Comparison of ENCODE assay signal across 8 cellular contexts in the genomic region with DNA sequence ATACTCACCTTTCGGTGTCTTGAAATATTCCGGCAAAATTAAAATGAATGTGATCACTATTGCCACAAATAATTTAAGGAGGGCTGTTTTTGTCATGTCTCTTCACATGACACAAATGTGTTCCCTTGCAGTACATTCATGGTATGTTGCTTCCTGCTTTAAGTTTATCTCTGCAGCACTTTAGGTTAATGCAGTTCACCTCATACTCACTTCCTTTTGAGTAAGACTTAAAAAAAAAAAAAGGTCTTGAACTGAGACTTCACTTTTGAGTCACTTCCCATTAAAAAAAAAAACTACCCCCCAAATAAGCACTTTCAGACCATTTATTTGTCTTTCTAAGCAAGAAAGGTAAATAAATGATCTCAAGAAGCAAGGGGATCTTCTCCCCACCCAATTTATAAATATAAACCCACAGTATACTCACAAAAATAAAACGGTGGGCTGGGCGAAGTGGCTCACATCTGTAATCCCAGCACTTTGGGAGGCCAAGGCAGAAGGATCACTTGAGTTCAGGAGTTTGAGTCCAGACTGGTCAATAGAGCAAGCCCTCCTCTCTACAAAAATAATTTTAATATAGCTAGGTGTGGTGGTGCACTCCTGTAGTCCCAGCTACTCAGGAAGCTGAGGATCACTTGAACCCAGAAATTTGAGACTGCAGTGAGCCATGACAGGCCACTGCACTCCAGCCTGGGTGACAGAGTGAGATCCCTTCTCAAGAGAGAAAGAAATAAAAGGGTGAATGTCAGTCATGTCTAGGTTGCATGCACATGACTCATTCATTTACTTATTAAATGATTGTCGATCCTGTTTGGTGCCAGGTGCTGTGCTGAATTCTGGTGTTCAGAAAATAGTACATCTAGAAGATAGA. TPM values are rescaled to one million over a fixed set of nuclear protein-coding genes. Genes with fewer than 3 reads are reported as not detected.
DNase-seq lines count a peak whose midpoint lies in the region; ATAC-seq, FAIRE-seq and TF ChIP-seq lines count a peak whose summit lies in the region.

Gene TMEM156, minus strand, starts transcription at position 192 of the 868 bp plus-strand sequence. Its CDS starts 96 bp downstream, at position 96.

- H3K27ac Mint-ChIP-seq in CD4-positive, alpha-beta memory T cell, result peak within 1 kb of the TSS; percentile 85 to 97 (median 93)
- peak within 1 kb of the TSS; percentile 95 to 96 for H3K27ac Mint-ChIP-seq in stimulated activated naive CD8-positive, alpha-beta T cell treated with anti-CD3 and anti-CD28 coated beads, Interleukin-15, amount 100 ng/mL, for 72 hours
- H3K27ac Mint-ChIP-seq in WTC11, result no peak within 1 kb of the TSS

- H3K27me3 Mint-ChIP-seq in CD4-positive, alpha-beta memory T cell, result no peaks in the 10 kb centered on the region
- no peaks in the 10 kb centered on the region for H3K27me3 Mint-ChIP-seq in stimulated activated naive CD8-positive, alpha-beta T cell treated with anti-CD3 and anti-CD28 coated beads, Interleukin-15, amount 100 ng/mL, for 72 hours
- H3K27me3 Mint-ChIP-seq in WTC11 (ENCODE audit: low read depth), result no peaks in the 10 kb centered on the region

- CTCF ChIA-PET in CD4-positive, alpha-beta memory T cell (lab: Charles Lee; ENCODE audit: partially characterized antibody), result interaction anchor here (7.0 kb wide), 1 partner anchor 11 kb away, joined by 43 read pairs; no protein-coding TSS in a partner anchor
- CTCF ChIA-PET in WTC11 (lab: Charles Lee), result no interaction called here

- no peaks in the 10 kb centered on the region for H3K36me3 ChIP-seq in CD4-positive, alpha-beta memory T cell (ENCODE audit: insufficient read depth, low read length)
- H3K36me3 ChIP-seq in esophagus squamous epithelium, result no peaks in the 10 kb centered on the region

- peak in 1 of 4 donors; percentile 54 for TF ChIP-seq POLR2A in esophagus squamous epithelium (IDR thresholded peaks at IDR 0.05)

- 48 to 59% methylated on average over 5 of the region's 5 CpGs for WGBS in esophagus squamous epithelium, 2 donors

- ATAC-seq in HG03159 (IDR thresholded peaks at IDR 0.05; ENCODE audit: unreplicated experiment) (peak; percentile 72), SK-N-SH treated with all-trans-retinoic acid at 6 μM for 48 hours (0 out of 3 replicates have a peak, but pooled peaks have one; percentile 40), WTC11 (no peak)
- ATAC-seq in stimulated activated naive CD8-positive, alpha-beta T cell treated with anti-CD3 and anti-CD28 coated beads, Interleukin-15, amount 100 ng/mL, for 72 hours, result peak; percentile 93

- DNase-seq in CD4-positive, alpha-beta memory T cell, result peak; percentile 65 to 81 (median 70)
- no peak for DNase-seq in GM19239 (ENCODE audit: insufficient read length, low spot score)
- DNase-seq in esophagus squamous epithelium (lab: John Stamatoyannopoulos, UW), result no peak
- DNase-seq in stimulated activated naive CD8-positive, alpha-beta T cell treated with anti-CD3 and anti-CD28 coated beads, Interleukin-15, amount 100 ng/mL, for 72 hours, result peak; percentile 39 to 42
- DNase-seq in mesenteric fat pad (ENCODE audit: low spot score), result no peak
- no peak for DNase-seq in WTC11 (ENCODE audit: low spot score)

- peaks cover 0 to 4% of the 10 kb centered on the region in 2 donors for H3K36me3 Mint-ChIP-seq in CD4-positive, alpha-beta memory T cell
- H3K36me3 Mint-ChIP-seq in WTC11, result no peaks in the 10 kb centered on the region

- peak; percentile 96 for FAIRE-seq in GM19239 (lab: Jason Lieb, UNC)

- H3K9me3 Mint-ChIP-seq in CD4-positive, alpha-beta memory T cell, result no peaks in the 10 kb centered on the region
- no peaks in the 10 kb centered on the region for H3K9me3 Mint-ChIP-seq in stimulated activated naive CD8-positive, alpha-beta T cell treated with anti-CD3 and anti-CD28 coated beads, Interleukin-15, amount 100 ng/mL, for 72 hours
- H3K9me3 Mint-ChIP-seq in WTC11, result no peaks in the 10 kb centered on the region

- intact Hi-C loops in CD4-positive, alpha-beta memory T cell (cut with micrococcal nuclease), result loop anchor here (1.0 to 5.0 kb wide), 7 partner anchors 12 to 1345 kb away; partner anchors contain the start of genes RELL1 and WDR19
- intact Hi-C loops in esophagus squamous epithelium (cut with DNase I), result no loop called here

- peak within 1 kb of the TSS; percentile 75 to 93 (median 89) for H3K4me3 Mint-ChIP-seq in CD4-positive, alpha-beta memory T cell
- H3K4me3 Mint-ChIP-seq in stimulated activated naive CD8-positive, alpha-beta T cell treated with anti-CD3 and anti-CD28 coated beads, Interleukin-15, amount 100 ng/mL, for 72 hours, result peak within 1 kb of the TSS; percentile 88 to 90
- no peak within 1 kb of the TSS for H3K4me3 Mint-ChIP-seq in WTC11

- TF ChIP-seq CTCF in esophagus squamous epithelium (IDR thresholded peaks at IDR 0.05), result no peak
- TF ChIP-seq CTCF in WTC11 (IDR thresholded peaks at IDR 0.05), result no peak

- H3K27me3 ChIP-seq in CD4-positive, alpha-beta memory T cell (ENCODE audit: insufficient read depth, low read length), result no peaks in the 10 kb centered on the region
- H3K27me3 ChIP-seq in esophagus squamous epithelium, result no peaks in the 10 kb centered on the region

- peaks cover 43% of the 10 kb centered on the region for H3K4me1 ChIP-seq in CD4-positive, alpha-beta memory T cell (ENCODE audit: insufficient read depth, low read length)
- H3K4me1 ChIP-seq in esophagus squamous epithelium, result peaks cover 0 to 25% (median 3%) of the 10 kb centered on the region in 3 donors

- no peaks in the 10 kb centered on the region for H3K9me3 ChIP-seq in CD4-positive, alpha-beta memory T cell (ENCODE audit: control insufficient read depth in 1 of 2, low read length in 2 of 2)
- no peaks in the 10 kb centered on the region for H3K9me3 ChIP-seq in esophagus squamous epithelium

- H3K4me3 ChIP-seq in CD4-positive, alpha-beta memory T cell (ENCODE audit: low read length in 2 of 2), result peak within 1 kb of the TSS; percentile 51 to 65
- H3K4me3 ChIP-seq in esophagus squamous epithelium, result peak within 1 kb of the TSS in 3 of 4 donors; percentile 8 to 39 (median 12)

- peaks cover 20 to 55% (median 36%) of the 10 kb centered on the region in 4 donors for H3K4me1 Mint-ChIP-seq in CD4-positive, alpha-beta memory T cell
- H3K4me1 Mint-ChIP-seq in stimulated activated naive CD8-positive, alpha-beta T cell treated with anti-CD3 and anti-CD28 coated beads, Interleukin-15, amount 100 ng/mL, for 72 hours, result peaks cover 67% of the 10 kb centered on the region
- peaks cover 2% of the 10 kb centered on the region for H3K4me1 Mint-ChIP-seq in WTC11

- H3K27ac ChIP-seq in CD4-positive, alpha-beta memory T cell (ENCODE audit: low read depth, low read length), result peak within 1 kb of the TSS; percentile 68
- H3K27ac ChIP-seq in esophagus squamous epithelium, result peak within 1 kb of the TSS in 2 of 4 donors; percentile 53 to 55

- POLR2A ChIA-PET in CD4-positive, alpha-beta memory T cell (lab: Charles Lee; ENCODE audit: partially characterized antibody), result interaction anchor here (0.8 to 8.1 kb wide), 4 partner anchors 10 to 83 kb away, joined by 3 to 100 read pairs (median 4); no protein-coding TSS in a partner anchor
- POLR2A ChIA-PET in WTC11 (lab: Charles Lee), result no interaction called here

TF ChIP-seq in SK-N-SH treated with all-trans-retinoic acid at 6 μM for 48 hours, 23 proteins besides CTCF, POLR2A, EP300 and RAD21 (continues in another document):
- no peak for TF ChIP-seq BACH2 (CRISPR knock-in tag; IDR thresholded peaks at IDR 0.05; ENCODE audit: borderline replicate concordance)
- TF ChIP-seq ESRRG (CRISPR knock-in tag; IDR thresholded peaks at IDR 0.05), result no peak
- TF ChIP-seq ZNF8 (CRISPR knock-in tag; IDR thresholded peaks at IDR 0.05), result no peak

TF ChIP-seq in WTC11, 78 proteins besides CTCF, POLR2A, EP300 and RAD21 (continues in another document):
- no peak for TF ChIP-seq TEAD4 (CRISPR knock-in tag; IDR thresholded peaks at IDR 0.05)
- no peak for TF ChIP-seq PREB (CRISPR knock-in tag; IDR thresholded peaks at IDR 0.05; ENCODE audit: borderline replicate concordance)
- no peak for TF ChIP-seq ZNF121 (CRISPR knock-in tag; IDR thresholded peaks at IDR 0.05)

RNA-seq across cellular contexts. Expression of gene TMEM156, which starts in this region (rescaled TPM):
- 10 to 100 TPM; 16.8 to 19.3 TPM for total RNA-seq in CD4-positive, alpha-beta memory T cell
- 10 to 100 TPM; 46.2 to 53.1 TPM for polyA plus RNA-seq in CD4-positive, alpha-beta memory T cell
- total RNA-seq in esophagus squamous epithelium (1 to 10 TPM in 2 of 4 donors, under 1 TPM in 1, not detected in 1; 0.15 to 9.6 (median 1.1) TPM), mesenteric fat pad (0.96 TPM), WTC11 (2021) (0.24 TPM in 1 of 3 replicates, not detected in the others)

Comparison
In these comparisons a context has a peak if more than half of its experiments do, and no peak if none do; other contexts are left out.
1. DNase-seq: peak in CD4-positive, alpha-beta memory T cell (5 of 5) and stimulated activated naive CD8-positive, alpha-beta T cell treated with anti-CD3 and anti-CD28 coated beads, Interleukin-15, amount 100 ng/mL, for 72 hours (2 of 2); none in GM19239 (single experiment), esophagus squamous epithelium (single experiment), mesenteric fat pad (single experiment) and WTC11 (single experiment).